ENCODE assay signal across 1 cellular context in genomic region chr10:101029520-101030309, GRCh38.
A peak's percentile ranks its signal among the peaks of the same experiment; 100 is the strongest.
TF ChIP-seq lines count a peak whose summit lies in the region.

No MANE protein-coding gene starts in this region.

TF ChIP-seq in K562, 482 proteins besides CTCF, POLR2A, EP300 and RAD21:
- no peak for TF ChIP-seq KLF1 (tag; IDR thresholded peaks at IDR 0.05)
- TF ChIP-seq CEBPB (tag; IDR thresholded peaks at IDR 0.05): no peak
- TF ChIP-seq ZKSCAN8 (CRISPR knock-in tag; IDR thresholded peaks at IDR 0.05): no peak
- TF ChIP-seq VEZF1 (CRISPR knock-in tag; IDR thresholded peaks at IDR 0.05): peak; percentile 49
- no peak for TF ChIP-seq ZNF583 (CRISPR knock-in tag; IDR thresholded peaks at IDR 0.05)
- no peak for TF ChIP-seq PHF21A (IDR thresholded peaks at IDR 0.05; ENCODE audit: borderline replicate concordance, low read depth)
